In the genomic region with DNA sequence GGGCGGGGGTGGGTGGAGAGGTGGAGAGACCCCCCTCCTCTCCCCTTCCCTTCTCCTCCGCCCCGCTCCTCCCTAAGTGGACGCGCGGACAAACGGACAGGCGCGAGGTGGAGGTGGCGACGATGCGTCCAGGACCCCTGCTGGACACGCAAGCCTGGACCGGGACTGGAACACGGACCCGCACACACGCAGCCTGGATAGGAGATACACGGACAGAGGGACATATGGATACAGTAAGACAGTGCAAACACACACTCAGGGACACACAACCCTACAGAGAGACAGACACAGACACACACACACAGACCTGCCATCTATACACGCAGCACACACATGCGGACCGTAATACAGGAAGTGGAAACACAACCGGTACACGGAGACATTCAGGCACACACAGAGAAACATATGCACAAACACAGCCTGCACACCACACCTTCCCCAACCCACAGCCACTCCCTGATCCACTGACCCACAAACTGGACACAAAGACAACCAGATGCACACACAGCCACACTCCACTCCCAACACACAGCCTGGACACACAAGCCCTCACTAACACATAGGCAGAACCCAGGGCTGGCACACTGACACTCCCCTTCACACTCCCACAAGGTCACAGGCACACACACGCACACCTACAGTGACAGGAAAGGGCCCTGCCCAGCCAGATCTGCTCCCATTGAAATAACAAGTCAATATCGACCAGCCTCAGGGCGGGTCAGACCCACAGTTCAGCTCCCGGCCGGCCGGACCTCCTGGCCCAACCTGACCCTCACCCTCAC, we compare ENCODE assay signal across 9 cellular contexts. TPM values are rescaled to one million over a fixed set of nuclear protein-coding genes. Genes with fewer than 3 reads are reported as not detected.
DNase-seq lines count a peak whose midpoint lies in the region; ATAC-seq and TF ChIP-seq lines count a peak whose summit lies in the region.
"Had no signal": no experiment of that assay in that cellular context is flagged by ENCODE, and none has a peak within 500 bp of the region (broad histone marks: within the 10 kb centered on the region; RNA-seq: fewer than 3 reads in every experiment).

No MANE protein-coding gene starts in this region.

- peak overlapping the region; percentile 4 for H3K4me2 ChIP-seq in trophoblast cell (ENCODE audit: low read length)
- H3K4me2 ChIP-seq: KMS-11 had no signal

- no peak for TF ChIP-seq CTCF in GM12865 (IDR thresholded peaks at IDR 0.05; ENCODE audit: insufficient read depth, low read depth, low read length, missing control alignments)
- no peak for TF ChIP-seq CTCF in GM13977 (IDR thresholded peaks at IDR 0.05; ENCODE audit: extremely low read depth, insufficient read depth, missing control alignments)

- ATAC-seq in HG02885 (IDR thresholded peaks at IDR 0.05; ENCODE audit: poor library complexity, unreplicated experiment) (no peak), HG03565 (IDR thresholded peaks at IDR 0.05; ENCODE audit: unreplicated experiment) (no peak)

- H3K27me3 ChIP-seq in NT2/D1 (ENCODE audit: insufficient read depth, insufficient read length), result peaks cover 96% of the 10 kb centered on the region
- H3K27me3 ChIP-seq in trophoblast cell (ENCODE audit: insufficient read depth, low read length), result peaks cover 87% of the 10 kb centered on the region

- H3K27ac ChIP-seq in trophoblast cell (ENCODE audit: low read depth, low read length), result no peak overlapping the region
- H3K27ac ChIP-seq: KMS-11 had no signal

- WGBS in trophoblast cell (ENCODE audit: extremely low coverage, insufficient coverage, insufficient read length), result no CpG with 5 or more reads among the region's 29 CpGs

- H2AK5ac ChIP-seq in trophoblast cell (ENCODE audit: low read length), result no peak overlapping the region

- H3K14ac ChIP-seq in trophoblast cell (ENCODE audit: low read length), result no peak overlapping the region

- H3K79me1 ChIP-seq in trophoblast cell (ENCODE audit: low read length), result no peaks in the 10 kb centered on the region

- H4K12ac ChIP-seq in trophoblast cell (ENCODE audit: low read depth, low read length), result no peak overlapping the region

- no peak overlapping the region for H2BK5ac ChIP-seq in trophoblast cell (ENCODE audit: low read depth, low read length, poor library complexity)

- DNase-seq in GM12865 (ENCODE audit: low read depth) (peak; percentile 53), NT2/D1 (ENCODE audit: low read depth, low spot score) (no peak), trophoblast cell (no peak), GM13977 (ENCODE audit: low spot score) (no peak)
- peak; percentile 14 for DNase-seq in effector CD8-positive, alpha-beta T cell (lab: John Stamatoyannopoulos, UW)
- no peak for DNase-seq in activated effector memory CD4-positive, alpha-beta T cell treated with anti-CD3 and anti-CD28 coated beads, Interleukin-2, amount 50 U/mL, for 16 hours

- H2AFZ ChIP-seq in trophoblast cell (ENCODE audit: insufficient read depth, low read length, poor library complexity), result no peak overlapping the region

- in situ Hi-C loops in GM13977 (cut with MboI; ENCODE audit: low pct_unique_long_range_greater_than_20kb, low sequenced_read_pairs, unreplicated experiment), result no loop called here

- no peak overlapping the region for H4K91ac ChIP-seq in trophoblast cell (ENCODE audit: low read depth, low read length)

- H3K9me3 ChIP-seq in NT2/D1 (ENCODE audit: insufficient read depth, low read length) (no peaks in the 10 kb centered on the region), trophoblast cell (ENCODE audit: insufficient read depth, low read depth, low read length) (peaks cover 20% of the 10 kb centered on the region)

- H2BK120ac ChIP-seq in trophoblast cell (ENCODE audit: insufficient read depth, low read length, poor library complexity), result no peak overlapping the region

- H3K18ac ChIP-seq in trophoblast cell (ENCODE audit: low read length), result no peak overlapping the region

- H2BK12ac ChIP-seq in trophoblast cell (ENCODE audit: low read length), result no peak overlapping the region

- H3K23ac ChIP-seq in trophoblast cell (ENCODE audit: low read length), result peak overlapping the region; percentile 95

- H3K4me3 ChIP-seq in GM12865 (ENCODE audit: low read depth, low read length) (peak overlapping the region; percentile 42), NT2/D1 (ENCODE audit: insufficient read length, low read depth) (peak overlapping the region; percentile 13), trophoblast cell (ENCODE audit: low read depth, low read length) (peak overlapping the region; percentile 56)

- H3K79me2 ChIP-seq in trophoblast cell (ENCODE audit: control insufficient read depth, insufficient read depth, low read length, poor library complexity), result no peaks in the 10 kb centered on the region

- no peak overlapping the region for H3K4ac ChIP-seq in trophoblast cell (ENCODE audit: low read depth, low read length)

- no peak overlapping the region for H4K8ac ChIP-seq in trophoblast cell (ENCODE audit: low read depth, low read length)

- H3K36me3 ChIP-seq in NT2/D1 (ENCODE audit: insufficient read depth, insufficient read length, low read length), result no peaks in the 10 kb centered on the region
- H3K36me3 ChIP-seq in trophoblast cell (ENCODE audit: control insufficient read depth in 1 of 2, insufficient read depth in 2 of 2, low read length in 2 of 2), result no peaks in the 10 kb centered on the region

- H3K9ac ChIP-seq in NT2/D1 (ENCODE audit: insufficient read length, low read depth) (no peak overlapping the region), trophoblast cell (ENCODE audit: low read length) (no peak overlapping the region)
- H3K9ac ChIP-seq: KMS-11 had no signal

- H3K4me1 ChIP-seq in NT2/D1 (ENCODE audit: insufficient read depth, insufficient read length), result peaks cover 15% of the 10 kb centered on the region
- peaks cover 0 to 5% of the 10 kb centered on the region in 2 experiments for H3K4me1 ChIP-seq in trophoblast cell (ENCODE audit: control insufficient read depth in 1 of 2, insufficient read depth in 2 of 2, low read length in 2 of 2)

RNA-seq across cellular contexts. Expression of a gene that starts 0.7 kb away (rescaled TPM):
- polyA plus RNA-seq in trophoblast cell (2013), result 0.27 and 0.31 TPM in 2 replicates

RNA-seq across cellular contexts. Expression of a gene that starts 30.2 kb away (rescaled TPM):
- 169 and 176 TPM in 2 replicates for polyA plus RNA-seq in trophoblast cell (2013)

RNA-seq across cellular contexts. Expression of a gene that starts 46.0 kb away (rescaled TPM):
- polyA plus RNA-seq in trophoblast cell (2013), result 65.5 and 67.8 TPM in 2 replicates

RNA-seq across cellular contexts. Expression of a gene that starts 51.9 kb away (rescaled TPM):
- polyA plus RNA-seq in trophoblast cell (2013), result 0.17 and 0.31 TPM in 2 replicates

Comparison
In these comparisons a context has a peak if more than half of its experiments do, and no peak if none do; other contexts are left out.
1. DNase-seq: peak in GM12865 (single experiment) and effector CD8-positive, alpha-beta T cell (single experiment); none in NT2/D1 (single experiment), trophoblast cell (0 of 2), GM13977 (single experiment) and activated effector memory CD4-positive, alpha-beta T cell treated with anti-CD3 and anti-CD28 coated beads, Interleukin-2, amount 50 U/mL, for 16 hours (single experiment).
2. Peak in every context shown above with its lines, with median percentiles within 50 percentile points of each other: H3K4me3 ChIP-seq.